In the genomic region with DNA sequence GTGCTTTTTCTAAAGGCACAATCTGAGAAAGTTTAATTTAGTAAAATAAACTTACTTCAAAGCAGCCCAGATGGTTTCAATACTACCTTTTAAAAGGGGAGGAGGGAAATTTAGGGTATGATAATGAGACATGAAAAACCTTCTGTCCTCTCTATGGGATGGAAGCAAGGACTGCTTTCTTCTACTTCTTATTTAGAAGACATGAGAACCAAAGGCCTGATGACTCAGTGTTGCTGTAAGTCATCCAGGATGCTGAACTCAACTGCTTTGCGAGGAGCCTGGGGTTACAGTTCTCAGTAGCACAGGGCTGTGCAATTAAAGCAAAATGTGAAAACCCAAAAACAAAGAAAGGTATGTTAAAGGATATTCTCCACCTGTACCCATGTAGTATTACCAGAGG, we compare ENCODE assay signal across 13 cellular contexts.
DNase-seq lines count a peak whose midpoint lies in the region; ATAC-seq and TF ChIP-seq lines count a peak whose summit lies in the region.
"Had no signal": no experiment of that assay in that cellular context is flagged by ENCODE, and none has a peak within 500 bp of the region (broad histone marks: within the 10 kb centered on the region; RNA-seq: fewer than 3 reads in every experiment).

No MANE protein-coding gene starts in this region.

- CTCF ChIA-PET in HCT116 (lab: Charles Lee) = no interaction called here

- H4K20me1 ChIP-seq in HCT116 (ENCODE audit: insufficient read depth) = no peaks in the 10 kb centered on the region

- H3K4me3 ChIP-seq in HCT116 (replicated peaks in 1 of 2; ENCODE audit: low read depth in 1 of 2, low read length in 2 of 2) (no peak overlapping the region), colonic mucosa (no peak overlapping the region)
- H3K4me3 ChIP-seq: tibial artery had no signal

- TF ChIP-seq CTCF in HCT116 (IDR thresholded peaks at IDR 0.05 in 2 of 3, conservative IDR thresholded peaks at IDR 0.05 in 1 of 3; ENCODE audit: borderline replicate concordance in 1 of 3, insufficient read depth in 1 of 3, low read depth in 2 of 3, low read length in 2 of 3) (no peak), colonic mucosa (IDR thresholded peaks at IDR 0.05) (no peak)

- peak; percentile 74 for DNase-seq in AG08395 (ENCODE audit: low spot score)
- peak; percentile 61 for DNase-seq in HCT116 (ENCODE audit: low read depth, low spot score)
- DNase-seq in amniotic epithelial cell (ENCODE audit: low read depth) = peak; percentile 52
- DNase-seq in foreskin melanocyte = peak; percentile 62
- no peak for DNase-seq in colonic mucosa
- DNase-seq in SIG-M5 treated with dmso at 0.1 percent for 504 hours (lab: John Stamatoyannopoulos, UW; ENCODE audit: unreplicated experiment) = no peak
- DNase-seq: activated CD4-positive, alpha-beta T cell treated with anti-CD3 and anti-CD28 coated beads for 1 hour; AML-193; GF-D8; NCI-H524 treated with DMSO at 0.1 percent for 48 hours; tibial artery had no signal

- H3K27ac ChIP-seq in HCT116 (ENCODE audit: low read depth, low read length) = no peak overlapping the region
- no peak overlapping the region for H3K27ac ChIP-seq in colonic mucosa
- H3K27ac ChIP-seq: tibial artery had no signal

- no peaks in the 10 kb centered on the region for H3K9me2 ChIP-seq in HCT116 (ENCODE audit: insufficient read depth)

- RAD21 ChIA-PET in HCT116 (lab: Charles Lee; ENCODE audit: low non-redundant PET in 1 of 2, low total read pairs in 2 of 2, uncharacterized antibody in 2 of 2, unreplicated experiment in 2 of 2) = no interaction called here

- H3K36me3 ChIP-seq in HCT116 (ENCODE audit: control insufficient read depth in 1 of 2, insufficient read depth in 2 of 2, low read length in 2 of 2) (no peaks in the 10 kb centered on the region), colonic mucosa (no peaks in the 10 kb centered on the region)
- H3K36me3 ChIP-seq: tibial artery had no signal

- H3K9ac ChIP-seq in HCT116 (ENCODE audit: low read length) (no peak overlapping the region), colonic mucosa (ENCODE audit: low read depth in 2 of 2, low read length in 2 of 2) (no peak overlapping the region)

- TF ChIP-seq RAD21 in HCT116 (IDR thresholded peaks at IDR 0.05; ENCODE audit: low read depth) = peak; percentile 15; the same call in 1 of the 2 replicates

- H2AFZ ChIP-seq in HCT116 (ENCODE audit: low read depth, low read length, poor library complexity, severe bottlenecking) = peak overlapping the region; percentile 64

- H3K27me3 ChIP-seq in HCT116 (ENCODE audit: insufficient read depth, low read length) = no peaks in the 10 kb centered on the region
- H3K27me3 ChIP-seq in colonic mucosa = no peaks in the 10 kb centered on the region
- H3K27me3 ChIP-seq: tibial artery had no signal

- POLR2A ChIA-PET in HCT116 (lab: Charles Lee) = no interaction called here

- no TSS peak for BruUV-seq in HCT116 (replicated peaks; lab: Mats Ljungman, UMichigan)

- intact Hi-C loops in HCT116 (cut with micrococcal nuclease) (no loop called here), colonic mucosa (cut with DNase I) (no loop called here)

- no peaks in the 10 kb centered on the region for H3K79me2 ChIP-seq in HCT116 (ENCODE audit: insufficient read depth, low read length)

- ATAC-seq in HCT116 = peak; percentile 78
- no peak for ATAC-seq in HG03521 (IDR thresholded peaks at IDR 0.05; ENCODE audit: unreplicated experiment)
- no peak for ATAC-seq in HG02840 (IDR thresholded peaks at IDR 0.05; ENCODE audit: low FRiP score, unreplicated experiment)

- H3K4me2 ChIP-seq in HCT116 (ENCODE audit: low read length) = peak overlapping the region; percentile 48

- H3K9me3 ChIP-seq in HCT116 (ENCODE audit: control insufficient read depth in 1 of 2, insufficient read depth in 1 of 2, low read depth in 1 of 2, low read length in 2 of 2) (no peaks in the 10 kb centered on the region), colonic mucosa (no peaks in the 10 kb centered on the region)
- H3K9me3 ChIP-seq: tibial artery had no signal

- H3K4me1 ChIP-seq in HCT116 (ENCODE audit: control insufficient read depth in 1 of 2, insufficient read depth in 2 of 2, low read length in 2 of 2) = peaks cover 0 to 19% of the 10 kb centered on the region in 2 experiments; a peak in 2 of 4 replicates
- H3K4me1 ChIP-seq in colonic mucosa = no peaks in the 10 kb centered on the region

- TF ChIP-seq POLR2A in HCT116 (IDR thresholded peaks at IDR 0.05; ENCODE audit: borderline replicate concordance, extremely low read depth, insufficient read depth, insufficient read length) = no peak

TF ChIP-seq in HCT116, 20 proteins besides CTCF, POLR2A, EP300 and RAD21:
- TF ChIP-seq EGR1 (IDR thresholded peaks at IDR 0.05; ENCODE audit: low read depth) (no peak), EZH2 (IDR thresholded peaks at IDR 0.05) (no peak), ZNF274 (IDR thresholded peaks at IDR 0.05; ENCODE audit: low read depth, low read length) (no peak), SP1 (IDR thresholded peaks at IDR 0.05; ENCODE audit: low read depth) (no peak), POLR2AphosphoS5 (IDR thresholded peaks at IDR 0.05; ENCODE audit: low read depth, low read length) (no peak), FOSL1 (IDR thresholded peaks at IDR 0.05; ENCODE audit: low read depth) (peak; percentile 58), ZFX (IDR thresholded peaks at IDR 0.05) (no peak), ELF1 (IDR thresholded peaks at IDR 0.05; ENCODE audit: borderline replicate concordance, low read depth) (no peak), SRF (IDR thresholded peaks at IDR 0.05; ENCODE audit: low read depth) (no peak), YY1 (IDR thresholded peaks at IDR 0.05; ENCODE audit: extremely low read depth, insufficient replicate concordance, low read depth, low read length) (no peak), JUND (IDR thresholded peaks at IDR 0.05) (peak; percentile 64; the same call in 1 of the 2 replicates), TCF7L2 (IDR thresholded peaks at IDR 0.05; ENCODE audit: borderline replicate concordance, extremely low read depth, insufficient read depth, insufficient read length) (no peak), EZH2phosphoT487 (IDR thresholded peaks at IDR 0.05; ENCODE audit: borderline replicate concordance) (no peak), SIN3A (IDR thresholded peaks at IDR 0.05; ENCODE audit: low read depth) (no peak), CEBPB (IDR thresholded peaks at IDR 0.05; ENCODE audit: low read depth) (peak; percentile 6; the same call in 1 of the 2 replicates), CBX3 (IDR thresholded peaks at IDR 0.05; ENCODE audit: low read depth) (peak; percentile 61)
- TF ChIP-seq, protein P1, sequence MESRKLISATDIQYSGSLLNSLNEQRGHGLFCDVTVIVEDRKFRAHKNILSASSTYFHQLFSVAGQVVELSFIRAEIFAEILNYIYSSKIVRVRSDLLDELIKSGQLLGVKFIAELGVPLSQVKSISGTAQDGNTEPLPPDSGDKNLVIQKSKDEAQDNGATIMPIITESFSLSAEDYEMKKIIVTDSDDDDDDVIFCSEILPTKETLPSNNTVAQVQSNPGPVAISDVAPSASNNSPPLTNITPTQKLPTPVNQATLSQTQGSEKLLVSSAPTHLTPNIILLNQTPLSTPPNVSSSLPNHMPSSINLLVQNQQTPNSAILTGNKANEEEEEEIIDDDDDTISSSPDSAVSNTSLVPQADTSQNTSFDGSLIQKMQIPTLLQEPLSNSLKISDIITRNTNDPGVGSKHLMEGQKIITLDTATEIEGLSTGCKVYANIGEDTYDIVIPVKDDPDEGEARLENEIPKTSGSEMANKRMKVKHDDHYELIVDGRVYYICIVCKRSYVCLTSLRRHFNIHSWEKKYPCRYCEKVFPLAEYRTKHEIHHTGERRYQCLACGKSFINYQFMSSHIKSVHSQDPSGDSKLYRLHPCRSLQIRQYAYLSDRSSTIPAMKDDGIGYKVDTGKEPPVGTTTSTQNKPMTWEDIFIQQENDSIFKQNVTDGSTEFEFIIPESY (IDR thresholded peaks at IDR 0.05; ENCODE audit: extremely low read depth, insufficient replicate concordance, low read length) = no peak
- TF ChIP-seq, protein P2, sequence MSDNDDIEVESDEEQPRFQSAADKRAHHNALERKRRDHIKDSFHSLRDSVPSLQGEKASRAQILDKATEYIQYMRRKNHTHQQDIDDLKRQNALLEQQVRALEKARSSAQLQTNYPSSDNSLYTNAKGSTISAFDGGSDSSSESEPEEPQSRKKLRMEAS (IDR thresholded peaks at IDR 0.05) = no peak
- TF ChIP-seq, protein P3, sequence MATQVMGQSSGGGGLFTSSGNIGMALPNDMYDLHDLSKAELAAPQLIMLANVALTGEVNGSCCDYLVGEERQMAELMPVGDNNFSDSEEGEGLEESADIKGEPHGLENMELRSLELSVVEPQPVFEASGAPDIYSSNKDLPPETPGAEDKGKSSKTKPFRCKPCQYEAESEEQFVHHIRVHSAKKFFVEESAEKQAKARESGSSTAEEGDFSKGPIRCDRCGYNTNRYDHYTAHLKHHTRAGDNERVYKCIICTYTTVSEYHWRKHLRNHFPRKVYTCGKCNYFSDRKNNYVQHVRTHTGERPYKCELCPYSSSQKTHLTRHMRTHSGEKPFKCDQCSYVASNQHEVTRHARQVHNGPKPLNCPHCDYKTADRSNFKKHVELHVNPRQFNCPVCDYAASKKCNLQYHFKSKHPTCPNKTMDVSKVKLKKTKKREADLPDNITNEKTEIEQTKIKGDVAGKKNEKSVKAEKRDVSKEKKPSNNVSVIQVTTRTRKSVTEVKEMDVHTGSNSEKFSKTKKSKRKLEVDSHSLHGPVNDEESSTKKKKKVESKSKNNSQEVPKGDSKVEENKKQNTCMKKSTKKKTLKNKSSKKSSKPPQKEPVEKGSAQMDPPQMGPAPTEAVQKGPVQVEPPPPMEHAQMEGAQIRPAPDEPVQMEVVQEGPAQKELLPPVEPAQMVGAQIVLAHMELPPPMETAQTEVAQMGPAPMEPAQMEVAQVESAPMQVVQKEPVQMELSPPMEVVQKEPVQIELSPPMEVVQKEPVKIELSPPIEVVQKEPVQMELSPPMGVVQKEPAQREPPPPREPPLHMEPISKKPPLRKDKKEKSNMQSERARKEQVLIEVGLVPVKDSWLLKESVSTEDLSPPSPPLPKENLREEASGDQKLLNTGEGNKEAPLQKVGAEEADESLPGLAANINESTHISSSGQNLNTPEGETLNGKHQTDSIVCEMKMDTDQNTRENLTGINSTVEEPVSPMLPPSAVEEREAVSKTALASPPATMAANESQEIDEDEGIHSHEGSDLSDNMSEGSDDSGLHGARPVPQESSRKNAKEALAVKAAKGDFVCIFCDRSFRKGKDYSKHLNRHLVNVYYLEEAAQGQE (IDR thresholded peaks at IDR 0.05; ENCODE audit: low read depth) = no peak
- TF ChIP-seq, protein P4, sequence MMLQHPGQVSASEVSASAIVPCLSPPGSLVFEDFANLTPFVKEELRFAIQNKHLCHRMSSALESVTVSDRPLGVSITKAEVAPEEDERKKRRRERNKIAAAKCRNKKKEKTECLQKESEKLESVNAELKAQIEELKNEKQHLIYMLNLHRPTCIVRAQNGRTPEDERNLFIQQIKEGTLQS (IDR thresholded peaks at IDR 0.05) = no peak

Comparison
In these comparisons a context has a peak if more than half of its experiments do, and no peak if none do; other contexts are left out.
1. DNase-seq: peak in AG08395 (single experiment), HCT116 (single experiment), amniotic epithelial cell (single experiment) and foreskin melanocyte (single experiment); none in colonic mucosa (single experiment) and SIG-M5 treated with dmso at 0.1 percent for 504 hours (single experiment).